16 cellular contexts compared by ENCODE assay signal in the genomic region with DNA sequence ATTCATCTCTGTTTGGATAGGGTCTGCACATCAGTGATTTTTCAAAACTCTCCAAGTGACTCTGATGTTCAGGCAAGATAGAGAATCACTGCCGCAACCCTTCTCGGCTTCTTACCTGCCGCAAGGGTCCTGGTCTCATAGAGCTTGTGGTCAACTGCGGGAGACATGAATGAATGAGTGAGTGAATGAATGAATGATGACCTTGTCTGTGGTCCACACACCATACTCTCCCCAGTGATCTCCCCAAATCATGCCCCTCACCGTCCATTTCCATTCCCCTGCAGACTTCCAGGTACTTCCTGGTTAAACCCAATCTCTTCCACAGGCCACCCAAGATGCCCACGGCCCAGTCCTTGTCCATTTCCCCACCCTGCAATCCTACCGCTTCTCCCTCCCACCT. TPM values are rescaled to one million over a fixed set of nuclear protein-coding genes. Genes with fewer than 3 reads are reported as not detected.
A peak's percentile ranks its signal among the peaks of the same experiment; 100 is the strongest.
DNase-seq lines count a peak whose midpoint lies in the region; ATAC-seq and TF ChIP-seq lines count a peak whose summit lies in the region.
"Had no signal": no experiment of that assay in that cellular context is flagged by ENCODE, and none has a peak within 500 bp of the region (broad histone marks: within the 10 kb centered on the region; RNA-seq: fewer than 3 reads in every experiment).

No MANE protein-coding gene starts in this region.

- no peak for ATAC-seq in IMR-90 (ENCODE audit: low read depth)
- ATAC-seq in activated naive CD8-positive, alpha-beta T cell treated with anti-CD3 and anti-CD28 coated beads, Interleukin-2, amount 50 U/mL, for 24 hours, result no peak
- ATAC-seq: GM23338 had no signal

- no peak overlapping the region for H4K8ac ChIP-seq in IMR-90 (ENCODE audit: low read depth in 2 of 2, low read length in 2 of 2)

- H3K27me3 Mint-ChIP-seq in Caco-2 (ENCODE audit: insufficient read depth, unreplicated experiment), result no peaks in the 10 kb centered on the region
- peaks cover 25% of the 10 kb centered on the region for H3K27me3 Mint-ChIP-seq in mesothelial cell of epicardium (ENCODE audit: low read depth)
- peaks cover 23% of the 10 kb centered on the region for H3K27me3 Mint-ChIP-seq in activated naive CD8-positive, alpha-beta T cell treated with anti-CD3 and anti-CD28 coated beads, Interleukin-2, amount 50 U/mL, for 24 hours
- H3K27me3 Mint-ChIP-seq in activated CD4-positive, alpha-beta T cell treated with anti-CD3 and anti-CD28 coated beads, Interleukin-2, amount 10 ng/mL, durations not matched to agents 7 days and 5 days, result peaks cover 26% of the 10 kb centered on the region
- H3K27me3 Mint-ChIP-seq in endothelial cell (ENCODE audit: unreplicated experiment), result peaks cover 4% of the 10 kb centered on the region

- H3K27me3 ChIP-seq in Caco-2 (replicated peaks; ENCODE audit: control insufficient read depth, insufficient read depth, low read length) (no peaks in the 10 kb centered on the region), IMR-90 (ENCODE audit: control insufficient read depth, insufficient read depth, low read length) (peaks cover 21% of the 10 kb centered on the region), thyroid gland (peaks cover 10% of the 10 kb centered on the region)

- peak overlapping the region; percentile 25; the same call in 1 of the 2 replicates for H2BK120ac ChIP-seq in IMR-90 (ENCODE audit: low read depth, low read length)

- no peak overlapping the region for H3K4me2 ChIP-seq in IMR-90 (ENCODE audit: low read depth, low read length)
- H3K4me2 ChIP-seq: BLaER1 treated with 17β-estradiol and CSF1 and Interleukin-3, amounts not matched to agents 10 nM and 100 nM; GM23338 had no signal

- TF ChIP-seq POLR2A in IMR-90 (IDR thresholded peaks at IDR 0.05; ENCODE audit: low read depth, low read length) (no peak), thyroid gland (IDR thresholded peaks at IDR 0.05) (no peak)

- TF ChIP-seq RAD21 in IMR-90 (IDR thresholded peaks at IDR 0.05; ENCODE audit: low read length), result no peak

- no peaks in the 10 kb centered on the region for H4K20me1 ChIP-seq in IMR-90 (ENCODE audit: insufficient read depth, low read length)
- H4K20me1 ChIP-seq: BLaER1 treated with 17β-estradiol and CSF1 and Interleukin-3, amounts not matched to agents 10 nM and 100 nM had no signal

- H3K9me3 Mint-ChIP-seq in Caco-2 (ENCODE audit: unreplicated experiment) (no peaks in the 10 kb centered on the region), mesothelial cell of epicardium (no peaks in the 10 kb centered on the region), endothelial cell (ENCODE audit: unreplicated experiment) (no peaks in the 10 kb centered on the region)
- peaks cover under 1% of the 10 kb centered on the region for H3K9me3 Mint-ChIP-seq in activated naive CD8-positive, alpha-beta T cell treated with anti-CD3 and anti-CD28 coated beads, Interleukin-2, amount 50 U/mL, for 24 hours
- H3K9me3 Mint-ChIP-seq in activated CD4-positive, alpha-beta T cell treated with anti-CD3 and anti-CD28 coated beads, Interleukin-2, amount 10 ng/mL, durations not matched to agents 7 days and 5 days, result no peaks in the 10 kb centered on the region
- H3K9me3 Mint-ChIP-seq: GM23338 had no signal

- POLR2A ChIA-PET in Caco-2 (lab: Charles Lee) (no interaction called here), IMR-90 (lab: Charles Lee; ENCODE audit: unreplicated experiment) (no interaction called here)
- POLR2A ChIA-PET in activated CD4-positive, alpha-beta T cell treated with anti-CD3 and anti-CD28 coated beads, Interleukin-2, amount 10 ng/mL, durations not matched to agents 7 days and 5 days (lab: Charles Lee), result no interaction called here

- no peak overlapping the region for H3K56ac ChIP-seq in IMR-90 (ENCODE audit: extremely low read depth, insufficient read depth, low read length)

- no peaks in the 10 kb centered on the region for H3K79me1 ChIP-seq in IMR-90 (ENCODE audit: low read depth in 1 of 2, low read length in 2 of 2)

- no peak overlapping the region for H3K9ac ChIP-seq in IMR-90 (ENCODE audit: low read depth, low read length)
- H3K9ac ChIP-seq: BLaER1 treated with 17β-estradiol and CSF1 and Interleukin-3, amounts not matched to agents 10 nM and 100 nM had no signal

- H3K36me3 Mint-ChIP-seq in Caco-2 (ENCODE audit: insufficient read depth, unreplicated experiment) (no peaks in the 10 kb centered on the region), mesothelial cell of epicardium (no peaks in the 10 kb centered on the region), endothelial cell (ENCODE audit: low read depth, unreplicated experiment) (no peaks in the 10 kb centered on the region)
- H3K36me3 Mint-ChIP-seq in activated naive CD8-positive, alpha-beta T cell treated with anti-CD3 and anti-CD28 coated beads, Interleukin-2, amount 50 U/mL, for 24 hours (ENCODE audit: low read depth), result no peaks in the 10 kb centered on the region
- H3K36me3 Mint-ChIP-seq in activated CD4-positive, alpha-beta T cell treated with anti-CD3 and anti-CD28 coated beads, Interleukin-2, amount 10 ng/mL, durations not matched to agents 7 days and 5 days (ENCODE audit: low read depth), result no peaks in the 10 kb centered on the region
- H3K36me3 Mint-ChIP-seq: CD4-positive, CD25-positive, alpha-beta regulatory T cell had no signal

- H2AK9ac ChIP-seq in IMR-90 (replicated peaks; ENCODE audit: low read depth, low read length, poor library complexity), result no peak overlapping the region

- no peak for TF ChIP-seq CTCF in Caco-2 (IDR thresholded peaks at IDR 0.05; ENCODE audit: insufficient read depth in 1 of 2, low read depth in 1 of 2, low read length in 1 of 2, severe bottlenecking in 1 of 2, unreplicated experiment in 1 of 2)
- no peak for TF ChIP-seq CTCF in IMR-90 (conservative IDR thresholded peaks at IDR 0.05; ENCODE audit: low read depth, low read length)
- no peak for TF ChIP-seq CTCF in mesothelial cell of epicardium (IDR thresholded peaks at IDR 0.05; ENCODE audit: unreplicated experiment)
- no peak for TF ChIP-seq CTCF in thyroid gland (IDR thresholded peaks at IDR 0.05)
- no peak for TF ChIP-seq CTCF in endothelial cell (IDR thresholded peaks at IDR 0.05; ENCODE audit: unreplicated experiment)

- 100% methylated on average over 1 of the region's 7 CpGs; no CpG with 5 or more reads in 1 of the 2 experiments for WGBS in IMR-90 (ENCODE audit: extremely low coverage in 2 of 2, insufficient read length in 1 of 2), 2 experiments
- 70 to 80% methylated on average over 7 of the region's 7 CpGs for WGBS in thyroid gland, 2 donors

- no peak overlapping the region; the same call in 2 of the 3 replicates for H2BK15ac ChIP-seq in IMR-90 (ENCODE audit: low read depth, low read length)

- H4K91ac ChIP-seq in IMR-90 (ENCODE audit: insufficient read depth, low read depth, low read length), result no peak overlapping the region

- H2AK5ac ChIP-seq in IMR-90 (ENCODE audit: low read depth, low read length), result peak overlapping the region; percentile 90

- H4K5ac ChIP-seq in IMR-90 (ENCODE audit: low read depth, low read length), result no peak overlapping the region

- no peaks in the 10 kb centered on the region for H3K36me3 ChIP-seq in Caco-2 (ENCODE audit: control insufficient read depth, insufficient read depth, low read length)
- H3K36me3 ChIP-seq in IMR-90 (ENCODE audit: control insufficient read depth, insufficient read depth, low read length), result no peaks in the 10 kb centered on the region
- no peaks in the 10 kb centered on the region for H3K36me3 ChIP-seq in thyroid gland
- H3K36me3 ChIP-seq: BLaER1 treated with 17β-estradiol and CSF1 and Interleukin-3, amounts not matched to agents 10 nM and 100 nM had no signal

- peak overlapping the region; percentile 10; the same call in 1 of the 2 replicates for H3K4ac ChIP-seq in IMR-90 (ENCODE audit: low read depth, low read length)

- H3K9me3 ChIP-seq in Caco-2 (no peaks in the 10 kb centered on the region; the same call in 1 of the 2 replicates), IMR-90 (ENCODE audit: control insufficient read depth, insufficient read depth, low read length) (no peaks in the 10 kb centered on the region), thyroid gland (no peaks in the 10 kb centered on the region)

- H3K9me1 ChIP-seq in IMR-90 (ENCODE audit: insufficient read depth, low read length), result peaks cover 2% of the 10 kb centered on the region; the same call in 1 of the 2 replicates

- CTCF ChIA-PET in Caco-2 (lab: Charles Lee) (interaction anchor here (1.7 kb wide), 1 partner anchor 25 kb away, joined by 4 read pairs; no protein-coding TSS in a partner anchor), IMR-90 (lab: Yijun Ruan, JAX) (no interaction called here)
- CTCF ChIA-PET in activated CD4-positive, alpha-beta T cell treated with anti-CD3 and anti-CD28 coated beads, Interleukin-2, amount 10 ng/mL, durations not matched to agents 7 days and 5 days (lab: Charles Lee), result interaction anchor here (0.8 to 1.1 kb wide), 3 partner anchors 8 to 74 kb away, joined by 4 to 5 read pairs (median 4); no protein-coding TSS in a partner anchor

- in situ Hi-C loops in IMR-90 (cut with MboI; ENCODE audit: low sequenced_read_pairs), result no loop called here

- dilution Hi-C loops in IMR-90 (cut with HindIII; ENCODE audit: low sequenced_read_pairs, unreplicated experiment), result no loop called here

- H2BK20ac ChIP-seq in IMR-90 (ENCODE audit: low read depth, low read length), result no peak overlapping the region

- intact Hi-C loops in Caco-2 (cut with micrococcal nuclease; ENCODE audit: unreplicated experiment), result loop anchor here (1.0 kb wide), 1 partner anchor 56 kb away; the partner anchor contains the start of gene PPA1
- intact Hi-C loops in IMR-90 (cut with micrococcal nuclease), result no loop called here
- intact Hi-C loops in thyroid gland (cut with DNase I), result no loop called here

- BruUV-seq in Caco-2 (replicated peaks; lab: Mats Ljungman, UMichigan), result no TSS peak
- BruUV-seq in IMR-90 (replicated peaks; lab: Mats Ljungman, UMichigan), result no TSS peak

- H3K27ac Mint-ChIP-seq in Caco-2 (ENCODE audit: unreplicated experiment) (peak overlapping the region; percentile 68), mesothelial cell of epicardium (peak overlapping the region; percentile 47), endothelial cell (ENCODE audit: unreplicated experiment) (no peak overlapping the region)
- H3K27ac Mint-ChIP-seq in activated naive CD8-positive, alpha-beta T cell treated with anti-CD3 and anti-CD28 coated beads, Interleukin-2, amount 50 U/mL, for 24 hours, result no peak overlapping the region
- H3K27ac Mint-ChIP-seq in activated CD4-positive, alpha-beta T cell treated with anti-CD3 and anti-CD28 coated beads, Interleukin-2, amount 10 ng/mL, durations not matched to agents 7 days and 5 days, result no peak overlapping the region
- H3K27ac Mint-ChIP-seq: CD4-positive, CD25-positive, alpha-beta regulatory T cell; GM23338 had no signal

- H2AFZ ChIP-seq in IMR-90 (replicated peaks; ENCODE audit: low read length, poor library complexity), result no peak overlapping the region
- H2AFZ ChIP-seq: GM23338 had no signal

- no peak overlapping the region for H3K23ac ChIP-seq in IMR-90 (ENCODE audit: low read depth, low read length)

- DNase-seq in Caco-2 (no peak), IMR-90 (no peak), mesothelial cell of epicardium (ENCODE audit: low spot score in 2 of 2, unreplicated experiment in 2 of 2) (no peak), thyroid gland (no peak), endothelial cell (ENCODE audit: low spot score) (no peak)
- no peak for DNase-seq in activated naive CD8-positive, alpha-beta T cell treated with anti-CD3 and anti-CD28 coated beads, Interleukin-2, amount 50 U/mL, for 24 hours
- DNase-seq in activated CD4-positive, alpha-beta T cell treated with anti-CD3 and anti-CD28 coated beads, Interleukin-2, amount 10 ng/mL, durations not matched to agents 7 days and 5 days, result no peak
- DNase-seq: ACHN; Calu3; CD4-positive, CD25-positive, alpha-beta regulatory T cell; DMS 273 treated with DMSO at 0.1 percent for 48 hours; H7; KG1 had no signal

- no peak overlapping the region for H2BK5ac ChIP-seq in IMR-90 (ENCODE audit: low read depth, low read length, poor library complexity, severe bottlenecking)

- H3K14ac ChIP-seq in IMR-90 (replicated peaks; ENCODE audit: low read depth, low read length), result no peak overlapping the region

- H3K4me3 ChIP-seq in Caco-2 (ENCODE audit: low read depth, low read length) (no peak overlapping the region), IMR-90 (ENCODE audit: insufficient read depth, low read depth, low read length) (no peak overlapping the region), thyroid gland (replicated peaks in 1 of 3) (no peak overlapping the region)
- H3K4me3 ChIP-seq: BLaER1 treated with 17β-estradiol and CSF1 and Interleukin-3, amounts not matched to agents 10 nM and 100 nM; GM23338 had no signal

- H3K4me3 Mint-ChIP-seq in Caco-2 (ENCODE audit: unreplicated experiment), result no peak overlapping the region
- no peak overlapping the region for H3K4me3 Mint-ChIP-seq in mesothelial cell of epicardium
- H3K4me3 Mint-ChIP-seq in activated naive CD8-positive, alpha-beta T cell treated with anti-CD3 and anti-CD28 coated beads, Interleukin-2, amount 50 U/mL, for 24 hours, result no peak overlapping the region
- no peak overlapping the region for H3K4me3 Mint-ChIP-seq in activated CD4-positive, alpha-beta T cell treated with anti-CD3 and anti-CD28 coated beads, Interleukin-2, amount 10 ng/mL, durations not matched to agents 7 days and 5 days
- no peak overlapping the region for H3K4me3 Mint-ChIP-seq in endothelial cell (ENCODE audit: unreplicated experiment)
- H3K4me3 Mint-ChIP-seq: CD4-positive, CD25-positive, alpha-beta regulatory T cell; GM23338 had no signal

- no peak overlapping the region for H3K18ac ChIP-seq in IMR-90 (ENCODE audit: low read depth, low read length)

- peaks cover 13% of the 10 kb centered on the region for H3K4me1 ChIP-seq in Caco-2
- H3K4me1 ChIP-seq in IMR-90 (ENCODE audit: control insufficient read depth, insufficient read depth, low read length), result no peaks in the 10 kb centered on the region; the same call in 1 of the 2 replicates
- H3K4me1 ChIP-seq in thyroid gland, result peaks cover 9 to 12% of the 10 kb centered on the region in 2 donors

- H3K27ac ChIP-seq in IMR-90 (ENCODE audit: insufficient read depth, low read length) (no peak overlapping the region), thyroid gland (peak overlapping the region in 2 of 3 donors; percentile 35 to 51)
- H3K27ac ChIP-seq: BLaER1 treated with 17β-estradiol and CSF1 and Interleukin-3, amounts not matched to agents 10 nM and 100 nM had no signal

- H3K4me1 Mint-ChIP-seq in Caco-2 (ENCODE audit: low read depth, unreplicated experiment) (peaks cover 8% of the 10 kb centered on the region), mesothelial cell of epicardium (peaks cover 13% of the 10 kb centered on the region), endothelial cell (ENCODE audit: unreplicated experiment) (no peaks in the 10 kb centered on the region)
- no peaks in the 10 kb centered on the region for H3K4me1 Mint-ChIP-seq in activated naive CD8-positive, alpha-beta T cell treated with anti-CD3 and anti-CD28 coated beads, Interleukin-2, amount 50 U/mL, for 24 hours
- no peaks in the 10 kb centered on the region for H3K4me1 Mint-ChIP-seq in activated CD4-positive, alpha-beta T cell treated with anti-CD3 and anti-CD28 coated beads, Interleukin-2, amount 10 ng/mL, durations not matched to agents 7 days and 5 days
- H3K4me1 Mint-ChIP-seq: CD4-positive, CD25-positive, alpha-beta regulatory T cell had no signal

RNA-seq across cellular contexts. Expression of gene NPFFR1, which starts 5.9 kb away (rescaled TPM):
- total RNA-seq in Caco-2 (2022), result not detected in 2 replicates
- not detected in 2 replicates for total RNA-seq in IMR-90 (2012; rRNA removed)
- not detected in 2 replicates for polyA plus RNA-seq in IMR-90 (2012; rRNA removed)
- polyA plus RNA-seq in IMR-90 (2012; cell fraction: cytosol; rRNA removed), result not detected in 2 replicates
- polyA plus RNA-seq in IMR-90 (2012; cell fraction: nucleus; rRNA removed; ENCODE audit: low replicate concordance), result 0.01 TPM in 1 of 2 replicates, not detected in the other
- 0.11 to 0.14 TPM (median 0.13 TPM) in 3 replicates for total RNA-seq in mesothelial cell of epicardium
- total RNA-seq in thyroid gland, result under 1 TPM in 3 of 4 donors, not detected in 1; under 0.01 to 0.13 (median 0.05) TPM
- total RNA-seq in activated CD4-positive, alpha-beta T cell treated with anti-CD3 and anti-CD28 coated beads, Interleukin-2, amount 10 ng/mL, durations not matched to agents 7 days and 5 days, result not detected
- total RNA-seq in endothelial cell (ENCODE audit: unreplicated experiment), result not detected
- total RNA-seq: CD4-positive, CD25-positive, alpha-beta regulatory T cell; Daoy; H7 had no signal
- polyA plus RNA-seq: CD4-positive, CD25-positive, alpha-beta regulatory T cell had no signal

RNA-seq across cellular contexts. Expression of gene PPA1, which starts 56.5 kb away (rescaled TPM):
- 350 and 353 TPM in 2 replicates for total RNA-seq in Caco-2 (2022)
- total RNA-seq in IMR-90 (2012; rRNA removed), result 102 and 211 TPM in 2 replicates
- 69.4 and 78.6 TPM in 2 replicates for polyA plus RNA-seq in IMR-90 (2012; rRNA removed)
- polyA plus RNA-seq in IMR-90 (2012; cell fraction: cytosol; rRNA removed), result 32.2 and 54.5 TPM in 2 replicates
- polyA plus RNA-seq in IMR-90 (2012; cell fraction: nucleus; rRNA removed; ENCODE audit: low replicate concordance), result 15.3 and 36.3 TPM in 2 replicates
- 73.5 to 78.2 TPM (median 75.7 TPM) in 3 replicates for total RNA-seq in mesothelial cell of epicardium
- 100 to 1,000 TPM; 151 to 209 (median 185) TPM for total RNA-seq in thyroid gland
- total RNA-seq in activated CD4-positive, alpha-beta T cell treated with anti-CD3 and anti-CD28 coated beads, Interleukin-2, amount 10 ng/mL, durations not matched to agents 7 days and 5 days, result 100 to 1,000 TPM; 124 to 132 TPM
- total RNA-seq in endothelial cell (ENCODE audit: unreplicated experiment), result 56.3 TPM

Comparison
In these comparisons a context has a peak if more than half of its experiments do, and no peak if none do; other contexts are left out.
1. H3K27ac Mint-ChIP-seq: peak in Caco-2 (single experiment) and mesothelial cell of epicardium (single experiment); none in activated naive CD8-positive, alpha-beta T cell treated with anti-CD3 and anti-CD28 coated beads, Interleukin-2, amount 50 U/mL, for 24 hours (single experiment), activated CD4-positive, alpha-beta T cell treated with anti-CD3 and anti-CD28 coated beads, Interleukin-2, amount 10 ng/mL, durations not matched to agents 7 days and 5 days (single experiment) and endothelial cell (single experiment).